Comparison of ENCODE assay signal across 8 cellular contexts in genomic region chr11:70397336-70397982, GRCh38. TPM values are rescaled to one million over a fixed set of nuclear protein-coding genes. Genes with fewer than 3 reads are reported as not detected.
A peak's percentile ranks its signal among the peaks of the same experiment; 100 is the strongest.
DNase-seq lines count a peak whose midpoint lies in the region; ATAC-seq, FAIRE-seq and TF ChIP-seq lines count a peak whose summit lies in the region.

No MANE protein-coding gene starts in this region.

- H3K27ac ChIP-seq in SK-N-SH (ENCODE audit: low read depth in 2 of 2, low read length in 1 of 2) (peak overlapping the region; percentile 73 to 89), endodermal cell (ENCODE audit: low read depth, low read length) (no peak overlapping the region)

- no peaks in the 10 kb centered on the region for H3K9me2 ChIP-seq in SK-N-SH

- H3K4me1 Mint-ChIP-seq in CD14-positive monocyte (peaks cover 31% of the 10 kb centered on the region), endodermal cell (peaks cover 14% of the 10 kb centered on the region), nephron (peaks cover 21% of the 10 kb centered on the region)

- peaks cover 82% of the 10 kb centered on the region for H3K79me2 ChIP-seq in SK-N-SH (ENCODE audit: insufficient read depth)

- peaks cover 3 to 34% (median 14%) of the 10 kb centered on the region in 7 donors for H3K9me3 Mint-ChIP-seq in CD14-positive monocyte
- no peaks in the 10 kb centered on the region for H3K9me3 Mint-ChIP-seq in endodermal cell
- H3K9me3 Mint-ChIP-seq in nephron: no peaks in the 10 kb centered on the region

- H3K27me3 Mint-ChIP-seq in CD14-positive monocyte (ENCODE audit: low read depth in 3 of 3) (peaks cover 90 to 98% (median 93%) of the 10 kb centered on the region in 3 donors), endodermal cell (ENCODE audit: insufficient read depth) (no peaks in the 10 kb centered on the region), nephron (ENCODE audit: low read depth) (no peaks in the 10 kb centered on the region)

- no peak for TF ChIP-seq RAD21 in SK-N-SH (IDR thresholded peaks at IDR 0.05; ENCODE audit: low read length)

- 24% methylated on average over 15 of the region's 18 CpGs for WGBS in SK-N-SH (ENCODE audit: low lambda C conversion rate)
- WGBS in endodermal cell (ENCODE audit: insufficient coverage in 1 of 2, insufficient read length in 1 of 2), 2 experiments: 57 to 60% methylated on average over 17 to 18 of the region's 18 CpGs

- ATAC-seq in GM19035 (IDR thresholded peaks at IDR 0.05; ENCODE audit: unreplicated experiment): no peak

- H3K4me3 ChIP-seq in H7 (ENCODE audit: insufficient read depth, low read depth, low read length) (peak overlapping the region; percentile 83), SK-N-SH (ENCODE audit: low read depth in 2 of 2, low read length in 1 of 2) (peak overlapping the region; percentile 63 to 83), endodermal cell (ENCODE audit: low read length) (peak overlapping the region; percentile 94)

- no peaks in the 10 kb centered on the region for H3K27me3 ChIP-seq in H7 (ENCODE audit: control insufficient read depth, insufficient read depth, low read length)
- no peaks in the 10 kb centered on the region for H3K27me3 ChIP-seq in SK-N-SH (ENCODE audit: insufficient read depth)
- no peaks in the 10 kb centered on the region for H3K27me3 ChIP-seq in endodermal cell (ENCODE audit: control insufficient read depth, insufficient read depth, low read length, poor library complexity, severe bottlenecking)

- H2AFZ ChIP-seq in SK-N-SH (ENCODE audit: low read depth): peak overlapping the region; percentile 78

- POLR2A ChIA-PET in SK-N-SH (lab: Yijun Ruan, JAX): no interaction called here

- peaks cover 21% of the 10 kb centered on the region for H3F3A ChIP-seq in SK-N-SH (replicated peaks; ENCODE audit: insufficient read depth)

- H3K27ac Mint-ChIP-seq in CD14-positive monocyte (peak overlapping the region in 5 of 7 donors; percentile 27 to 77 (median 39)), endodermal cell (peak overlapping the region; percentile 90), nephron (peak overlapping the region; percentile 22 to 73 (median 58))

- CTCF ChIA-PET in SK-N-SH (lab: Yijun Ruan, JAX): interaction anchor here (0.6 kb wide), 1 partner anchor 693 kb away, joined by 3 read pairs; no protein-coding TSS in a partner anchor

- H3K9ac ChIP-seq in SK-N-SH: peak overlapping the region; percentile 97
- H3K9ac ChIP-seq in endodermal cell (ENCODE audit: extremely low read depth, low read length, poor library complexity, severe bottlenecking): peak overlapping the region; percentile 70

- peaks cover 3% of the 10 kb centered on the region for H3K36me3 ChIP-seq in H7 (replicated peaks; ENCODE audit: control insufficient read depth, insufficient read depth, low read length)
- H3K36me3 ChIP-seq in SK-N-SH (replicated peaks in 1 of 2; ENCODE audit: control insufficient read depth in 1 of 2, insufficient read depth in 2 of 2, low read length in 1 of 2): peaks cover 0 to 10% of the 10 kb centered on the region in 2 experiments
- peaks cover 39% of the 10 kb centered on the region for H3K36me3 ChIP-seq in endodermal cell (ENCODE audit: control insufficient read depth, insufficient read depth, low read length)

- TF ChIP-seq EP300 in SK-N-SH (IDR thresholded peaks at IDR 0.05; ENCODE audit: borderline replicate concordance in 1 of 2, low read depth in 1 of 2, low read length in 1 of 2): no peak

- H3K4me3 Mint-ChIP-seq in CD14-positive monocyte (peak overlapping the region; percentile 32 to 97), endodermal cell (peak overlapping the region; percentile 79), nephron (peak overlapping the region; percentile 94 to 96 (median 96))

- DNase-seq in CD14-positive monocyte (ENCODE audit: low spot score) (no peak), H7 (peak; percentile 64), SK-N-SH (peak; percentile 57), endodermal cell (peak; percentile 78), 8988T (no peak), RCC 7860 (ENCODE audit: low spot score) (no peak)

- intact Hi-C loops in CD14-positive monocyte (cut with micrococcal nuclease): no loop called here

- no peak for FAIRE-seq in RCC 7860 (lab: Jason Lieb, UNC)

- H4K20me1 ChIP-seq in SK-N-SH (ENCODE audit: insufficient read depth): peaks cover 27% of the 10 kb centered on the region

- H3K36me3 Mint-ChIP-seq in CD14-positive monocyte (peaks cover 0 to 9% of the 10 kb centered on the region in 2 donors), endodermal cell (ENCODE audit: low read depth) (peaks cover 23% of the 10 kb centered on the region), nephron (ENCODE audit: low read depth) (peaks cover 10% of the 10 kb centered on the region)

- H3K4me1 ChIP-seq in SK-N-SH (ENCODE audit: control insufficient read depth in 1 of 2, insufficient read depth in 2 of 2, low read depth in 1 of 2, low read length in 1 of 2) (peaks cover 11 to 15% of the 10 kb centered on the region in 2 experiments; a peak in 3 of 4 replicates), endodermal cell (ENCODE audit: control insufficient read depth, insufficient read depth, low read length) (no peaks in the 10 kb centered on the region)

- no peaks in the 10 kb centered on the region for H3K9me3 ChIP-seq in SK-N-SH
- no peaks in the 10 kb centered on the region for H3K9me3 ChIP-seq in endodermal cell (ENCODE audit: control insufficient read depth, low read length)

- TF ChIP-seq CTCF in CD14-positive monocyte (IDR thresholded peaks at IDR 0.05) (no peak), SK-N-SH (IDR thresholded peaks at IDR 0.05) (no peak), endodermal cell (conservative IDR thresholded peaks at IDR 0.05) (no peak), nephron (IDR thresholded peaks at IDR 0.05; ENCODE audit: unreplicated experiment in 3 of 3) (no peak)

- H3K4me2 ChIP-seq in SK-N-SH: peak overlapping the region; percentile 95

TF ChIP-seq in SK-N-SH, 30 proteins besides CTCF, POLR2A, EP300 and RAD21:
- TF ChIP-seq MEF2A (IDR thresholded peaks at IDR 0.05; ENCODE audit: borderline replicate concordance, low read depth) (no peak), USF1 (IDR thresholded peaks at IDR 0.05; ENCODE audit: borderline replicate concordance, low read depth) (no peak), TAF1 (IDR thresholded peaks at IDR 0.05; ENCODE audit: borderline replicate concordance, low read depth, low read length) (no peak), POLR2AphosphoS5 (IDR thresholded peaks at IDR 0.05; ENCODE audit: low read depth, low read length) (no peak), MXI1 (IDR thresholded peaks at IDR 0.05; ENCODE audit: low read depth, low read length) (no peak), SMC3 (IDR thresholded peaks at IDR 0.05; ENCODE audit: low read depth, low read length) (no peak), ELF1 (IDR thresholded peaks at IDR 0.05) (no peak), CHD2 (IDR thresholded peaks at IDR 0.05; ENCODE audit: low read length, partially characterized antibody) (no peak), ZBTB33 (IDR thresholded peaks at IDR 0.05; ENCODE audit: borderline replicate concordance, low read depth) (no peak), GABPA (IDR thresholded peaks at IDR 0.05; ENCODE audit: low read depth) (no peak), IRF3 (IDR thresholded peaks at IDR 0.05; ENCODE audit: low read depth, low read length) (no peak), EZH2phosphoT487 (IDR thresholded peaks at IDR 0.05; ENCODE audit: borderline replicate concordance, low read depth) (no peak), SIN3A (IDR thresholded peaks at IDR 0.05; ENCODE audit: borderline replicate concordance, low read depth, low read length) (no peak)

RNA-seq across cellular contexts. Expression of gene CTTN, which starts 0.9 kb away (rescaled TPM):
- polyA plus RNA-seq in CD14-positive monocyte: under 1 TPM in 1 of 2 donors, not detected in 1; 0.11 TPM
- 155 and 188 TPM in 2 replicates for total RNA-seq in H7 (2014; rRNA removed; shearing (Covaris generic))
- 243 and 286 TPM in 2 replicates for polyA plus RNA-seq in SK-N-SH (2012; rRNA removed)
- 155 and 160 TPM in 2 replicates for polyA plus RNA-seq in SK-N-SH (2012; cell fraction: cytosol; rRNA removed)
- polyA plus RNA-seq in SK-N-SH (2012; cell fraction: nucleus; rRNA removed): 884 and 923 TPM in 2 replicates
- 100 to 1,000 TPM; 282 to 283 TPM for total RNA-seq in endodermal cell
- 150 TPM for polyA plus RNA-seq in endodermal cell (2013, experiment 1 of 2)
- polyA plus RNA-seq in endodermal cell (2013, experiment 2 of 2): 132 TPM

Comparison
In these comparisons a context has a peak if more than half of its experiments do, and no peak if none do; other contexts are left out.
1. DNase-seq: peak in H7 (single experiment), SK-N-SH (single experiment) and endodermal cell (single experiment); none in CD14-positive monocyte (single experiment), 8988T (single experiment) and RCC 7860 (single experiment).
2. H3K27ac Mint-ChIP-seq: peak in every context shown above with its lines; median percentile 90 in endodermal cell; 58 in nephron; 39 in CD14-positive monocyte.
3. Peak in every context shown above with its lines, with median percentiles within 50 percentile points of each other: H3K4me3 Mint-ChIP-seq and H3K4me3 ChIP-seq.